In genomic region chr7:101172005-101172853, GRCh38 we compare ENCODE assay signal across 10 cellular contexts. TPM values are rescaled to one million over a fixed set of nuclear protein-coding genes. Genes with fewer than 3 reads are reported as not detected.
DNase-seq lines count a peak whose midpoint lies in the region; ATAC-seq lines count a peak whose summit lies in the region.
"Had no signal": no experiment of that assay in that cellular context is flagged by ENCODE, and none has a peak within 500 bp of the region (broad histone marks: within the 10 kb centered on the region; RNA-seq: fewer than 3 reads in every experiment).

No MANE protein-coding gene starts in this region.

- H3K4me3 Mint-ChIP-seq in activated naive CD4-positive, alpha-beta T cell treated with anti-CD3 and anti-CD28 coated beads, Interleukin-2, amount 10 ng/mL, durations not matched to agents 7 days and 5 days: no peak overlapping the region
- H3K4me3 Mint-ChIP-seq in stimulated activated effector memory CD8-positive, alpha-beta T cell treated with anti-CD3 and anti-CD28 coated beads, Interleukin-12 subunit alpha, Interleukin-12 subunit beta, amount 100 ng/mL, for 72 hours: peak overlapping the region; percentile 60

- intact Hi-C loops in posterior cingulate gyrus (cut with DNase I): no loop called here

- H3K36me3 Mint-ChIP-seq in activated naive CD4-positive, alpha-beta T cell treated with anti-CD3 and anti-CD28 coated beads, Interleukin-2, amount 10 ng/mL, durations not matched to agents 7 days and 5 days: peaks cover 7% of the 10 kb centered on the region
- peaks cover 0 to 18% of the 10 kb centered on the region in 2 donors for H3K36me3 Mint-ChIP-seq in activated naive CD4-positive, alpha-beta T cell treated with anti-CD3 and anti-CD28 coated beads, Interleukin-2, amount 50 U/mL, for 72 hours
- H3K36me3 Mint-ChIP-seq in stimulated activated effector memory CD8-positive, alpha-beta T cell treated with anti-CD3 and anti-CD28 coated beads, Interleukin-12 subunit alpha, Interleukin-12 subunit beta, amount 100 ng/mL, for 72 hours: peaks cover 6% of the 10 kb centered on the region

- ATAC-seq in activated naive CD4-positive, alpha-beta T cell treated with anti-CD3 and anti-CD28 coated beads, Interleukin-2, amount 50 U/mL, for 72 hours: no peak
- ATAC-seq in esophagus mucosa: peak; percentile 9
- no peak for ATAC-seq in stimulated activated effector memory CD8-positive, alpha-beta T cell treated with anti-CD3 and anti-CD28 coated beads, Interleukin-12 subunit alpha, Interleukin-12 subunit beta, amount 100 ng/mL, for 72 hours
- ATAC-seq in GM19351 (IDR thresholded peaks at IDR 0.05; ENCODE audit: unreplicated experiment): no peak

- no peaks in the 10 kb centered on the region for H3K9me3 Mint-ChIP-seq in activated naive CD4-positive, alpha-beta T cell treated with anti-CD3 and anti-CD28 coated beads, Interleukin-2, amount 10 ng/mL, durations not matched to agents 7 days and 5 days
- no peaks in the 10 kb centered on the region for H3K9me3 Mint-ChIP-seq in activated naive CD4-positive, alpha-beta T cell treated with anti-CD3 and anti-CD28 coated beads, Interleukin-2, amount 50 U/mL, for 72 hours
- no peaks in the 10 kb centered on the region for H3K9me3 Mint-ChIP-seq in stimulated activated effector memory CD8-positive, alpha-beta T cell treated with anti-CD3 and anti-CD28 coated beads, Interleukin-12 subunit alpha, Interleukin-12 subunit beta, amount 100 ng/mL, for 72 hours

- peak; percentile 41 for DNase-seq in activated naive CD4-positive, alpha-beta T cell treated with anti-CD3 and anti-CD28 coated beads, Interleukin-2, amount 10 ng/mL, durations not matched to agents 7 days and 5 days
- DNase-seq in activated naive CD4-positive, alpha-beta T cell treated with anti-CD3 and anti-CD28 coated beads, Interleukin-2, amount 50 U/mL, for 72 hours (ENCODE audit: low spot score in 2 of 2): no peak
- DNase-seq in NCI-H345 (lab: John Stamatoyannopoulos, UW) (peak; percentile 81), Kasumi-1 (lab: John Stamatoyannopoulos, UW) (no peak), posterior cingulate gyrus (no peak)
- no peak for DNase-seq in stimulated activated effector memory CD8-positive, alpha-beta T cell treated with anti-CD3 and anti-CD28 coated beads, Interleukin-12 subunit alpha, Interleukin-12 subunit beta, amount 100 ng/mL, for 72 hours (ENCODE audit: low spot score in 2 of 2)
- DNase-seq: MG63 had no signal

- H3K27ac Mint-ChIP-seq in activated naive CD4-positive, alpha-beta T cell treated with anti-CD3 and anti-CD28 coated beads, Interleukin-2, amount 10 ng/mL, durations not matched to agents 7 days and 5 days: no peak overlapping the region
- H3K27ac Mint-ChIP-seq in activated naive CD4-positive, alpha-beta T cell treated with anti-CD3 and anti-CD28 coated beads, Interleukin-2, amount 50 U/mL, for 72 hours: peak overlapping the region in 1 of 2 donors; percentile 35
- no peak overlapping the region for H3K27ac Mint-ChIP-seq in stimulated activated effector memory CD8-positive, alpha-beta T cell treated with anti-CD3 and anti-CD28 coated beads, Interleukin-12 subunit alpha, Interleukin-12 subunit beta, amount 100 ng/mL, for 72 hours

- CTCF ChIA-PET in activated naive CD4-positive, alpha-beta T cell treated with anti-CD3 and anti-CD28 coated beads, Interleukin-2, amount 10 ng/mL, durations not matched to agents 7 days and 5 days (lab: Charles Lee): interaction anchor here (2.1 to 3.0 kb wide), 2 partner anchors 28 to 111 kb away, joined by 10 to 35 read pairs; no protein-coding TSS in a partner anchor

- H3K4me1 Mint-ChIP-seq in activated naive CD4-positive, alpha-beta T cell treated with anti-CD3 and anti-CD28 coated beads, Interleukin-2, amount 10 ng/mL, durations not matched to agents 7 days and 5 days: peaks cover 55% of the 10 kb centered on the region
- peaks cover 72% of the 10 kb centered on the region for H3K4me1 Mint-ChIP-seq in stimulated activated effector memory CD8-positive, alpha-beta T cell treated with anti-CD3 and anti-CD28 coated beads, Interleukin-12 subunit alpha, Interleukin-12 subunit beta, amount 100 ng/mL, for 72 hours

- peaks cover 100% of the 10 kb centered on the region for H3K27me3 Mint-ChIP-seq in activated naive CD4-positive, alpha-beta T cell treated with anti-CD3 and anti-CD28 coated beads, Interleukin-2, amount 10 ng/mL, durations not matched to agents 7 days and 5 days

RNA-seq across cellular contexts. Expression of gene VGF, which starts 6.9 kb away (rescaled TPM):
- not detected for total RNA-seq in activated naive CD4-positive, alpha-beta T cell treated with anti-CD3 and anti-CD28 coated beads, Interleukin-2, amount 50 U/mL, for 72 hours
- not detected for total RNA-seq in esophagus mucosa
- total RNA-seq: myocyte had no signal

RNA-seq across cellular contexts. Expression of gene NAT16, which starts 7.9 kb away (rescaled TPM):
- total RNA-seq in activated naive CD4-positive, alpha-beta T cell treated with anti-CD3 and anti-CD28 coated beads, Interleukin-2, amount 50 U/mL, for 72 hours: not detected
- total RNA-seq in esophagus mucosa: not detected
- total RNA-seq: myocyte had no signal

RNA-seq across cellular contexts. Expression of gene AP1S1, which starts 18.0 kb away (rescaled TPM):
- total RNA-seq in activated naive CD4-positive, alpha-beta T cell treated with anti-CD3 and anti-CD28 coated beads, Interleukin-2, amount 50 U/mL, for 72 hours: 10 to 100 TPM; 26.3 to 48.2 TPM
- 60.4 TPM for total RNA-seq in esophagus mucosa

RNA-seq across cellular contexts. Expression of gene MOGAT3, which starts 28.6 kb away (rescaled TPM):
- not detected for total RNA-seq in activated naive CD4-positive, alpha-beta T cell treated with anti-CD3 and anti-CD28 coated beads, Interleukin-2, amount 50 U/mL, for 72 hours
- total RNA-seq in esophagus mucosa: not detected
- total RNA-seq: myocyte had no signal

RNA-seq across cellular contexts. Expression of gene PLOD3, which starts 45.2 kb away (rescaled TPM):
- 10 to 100 TPM; 44.7 to 53.5 TPM for total RNA-seq in activated naive CD4-positive, alpha-beta T cell treated with anti-CD3 and anti-CD28 coated beads, Interleukin-2, amount 50 U/mL, for 72 hours
- 10.6 TPM for total RNA-seq in esophagus mucosa

Comparison
In these comparisons a context has a peak if more than half of its experiments do, and no peak if none do; other contexts are left out.
1. DNase-seq: peak in activated naive CD4-positive, alpha-beta T cell treated with anti-CD3 and anti-CD28 coated beads, Interleukin-2, amount 10 ng/mL, durations not matched to agents 7 days and 5 days (single experiment) and NCI-H345 (single experiment); none in activated naive CD4-positive, alpha-beta T cell treated with anti-CD3 and anti-CD28 coated beads, Interleukin-2, amount 50 U/mL, for 72 hours (0 of 2), stimulated activated effector memory CD8-positive, alpha-beta T cell treated with anti-CD3 and anti-CD28 coated beads, Interleukin-12 subunit alpha, Interleukin-12 subunit beta, amount 100 ng/mL, for 72 hours (0 of 2), Kasumi-1 (0 of 2) and posterior cingulate gyrus (0 of 10).